11 cellular contexts compared by ENCODE assay signal in the genomic region with DNA sequence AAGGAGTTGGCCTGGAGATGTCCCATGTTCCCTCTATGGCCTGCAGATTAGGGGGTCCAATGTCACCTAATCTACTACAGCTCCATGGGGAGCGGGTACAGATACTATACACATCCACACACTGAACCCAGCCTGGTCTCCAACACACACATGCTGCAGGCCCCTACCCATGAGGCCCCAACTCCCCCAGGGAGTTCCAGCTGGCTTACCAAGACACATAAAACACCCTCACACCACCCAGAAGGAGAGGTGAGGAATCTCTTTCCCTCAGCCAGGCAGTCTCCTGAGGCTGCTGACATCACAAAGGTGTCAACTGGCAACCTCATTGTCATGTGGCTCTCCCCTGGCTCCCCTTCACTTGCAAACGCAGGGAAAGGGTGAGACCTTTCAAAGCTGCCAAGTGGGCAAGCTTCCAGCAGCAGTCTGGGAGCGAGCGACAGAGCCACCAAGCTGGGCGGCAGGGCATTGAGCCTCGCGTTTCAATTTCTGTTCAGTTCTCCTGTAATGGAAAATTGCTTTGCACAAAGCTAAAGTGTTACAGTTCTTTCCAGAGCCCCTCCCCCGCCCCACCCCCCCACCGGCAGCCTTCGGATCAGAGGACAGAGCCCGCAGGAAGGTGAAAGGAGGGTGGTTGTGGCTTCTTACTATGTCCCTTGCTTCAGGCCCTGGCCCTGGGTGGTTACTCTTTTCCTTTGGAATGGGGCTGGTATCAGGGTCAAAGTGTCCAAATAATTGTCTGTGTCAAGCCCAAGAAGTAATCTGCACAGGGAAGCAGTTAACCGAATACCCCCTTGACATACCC. TPM values are rescaled to one million over a fixed set of nuclear protein-coding genes. Genes with fewer than 3 reads are reported as not detected.
DNase-seq lines count a peak whose midpoint lies in the region; ATAC-seq and TF ChIP-seq lines count a peak whose summit lies in the region.
"Had no signal": no experiment of that assay in that cellular context is flagged by ENCODE, and none has a peak within 500 bp of the region (broad histone marks: within the 10 kb centered on the region; RNA-seq: fewer than 3 reads in every experiment).

A gene with protein sequence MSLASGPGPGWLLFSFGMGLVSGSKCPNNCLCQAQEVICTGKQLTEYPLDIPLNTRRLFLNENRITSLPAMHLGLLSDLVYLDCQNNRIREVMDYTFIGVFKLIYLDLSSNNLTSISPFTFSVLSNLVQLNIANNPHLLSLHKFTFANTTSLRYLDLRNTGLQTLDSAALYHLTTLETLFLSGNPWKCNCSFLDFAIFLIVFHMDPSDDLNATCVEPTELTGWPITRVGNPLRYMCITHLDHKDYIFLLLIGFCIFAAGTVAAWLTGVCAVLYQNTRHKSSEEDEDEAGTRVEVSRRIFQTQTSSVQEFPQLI (plus strand): TSS at position 350 of the 802 bp plus-strand sequence. CDS start 297 bp downstream, at position 647.

- intact Hi-C loops in cardiac septum (cut with DNase I) (loop anchor here (1.0 to 5.0 kb wide), 2 partner anchors 92 to 136 kb away; no protein-coding TSS in a partner anchor), prostate gland (cut with DNase I) (no loop called here)

- no peak for TF ChIP-seq CTCF in HEK293 (tag by site-specific recombination; IDR thresholded peaks at IDR 0.05)
- TF ChIP-seq CTCF in prostate gland (IDR thresholded peaks at IDR 0.05): no peak

- H3K4me3 ChIP-seq in HEK293 (ENCODE audit: low read depth, low read length): no peak within 1 kb of the TSS
- no peak within 1 kb of the TSS for H3K4me3 ChIP-seq in prostate gland
- H3K4me3 ChIP-seq: SK-N-MC had no signal

- 19% methylated on average over 12 of the region's 12 CpGs for WGBS in prostate gland

- no peak for ATAC-seq in HG03175 (IDR thresholded peaks at IDR 0.05; ENCODE audit: unreplicated experiment)
- ATAC-seq in GM19455 (IDR thresholded peaks at IDR 0.05; ENCODE audit: unreplicated experiment): no peak

- no peaks in the 10 kb centered on the region for H3K36me3 ChIP-seq in HEK293 (ENCODE audit: control insufficient read depth in 2 of 2, insufficient read depth in 1 of 2, low read length in 2 of 2)
- H3K36me3 ChIP-seq in prostate gland: no peaks in the 10 kb centered on the region

- H3K27ac ChIP-seq in HEK293 (ENCODE audit: extremely low read depth, low read depth, low read length) (no peak within 1 kb of the TSS), prostate gland (no peak within 1 kb of the TSS)
- H3K27ac ChIP-seq: SK-N-MC had no signal

- H3K9me3 ChIP-seq in HEK293 (ENCODE audit: control insufficient read depth, insufficient read depth, low read depth, low read length): no peaks in the 10 kb centered on the region
- no peaks in the 10 kb centered on the region for H3K9me3 ChIP-seq in prostate gland

- CTCF ChIA-PET in HEK293 (lab: Yijun Ruan, JAX): interaction anchor here (0.6 kb wide), 1 partner anchor 42 kb away, joined by 3 read pairs; no protein-coding TSS in a partner anchor

- DNase-seq in NCI-H345 (lab: John Stamatoyannopoulos, UW): peak; percentile 94
- DNase-seq in cardiac septum (ENCODE audit: low spot score): peak; percentile 87
- peak; percentile 42 for DNase-seq in prostate gland (ENCODE audit: low spot score)
- DNase-seq in glomerular visceral epithelial cell (ENCODE audit: extremely low spot score): no peak
- DNase-seq in SW480 (ENCODE audit: low spot score): no peak
- DNase-seq: activated effector memory CD4-positive, alpha-beta T cell treated with Interleukin-2 at 50 U/mL for 16 hours had no signal

- peaks cover 9% of the 10 kb centered on the region; the same call in 1 of the 2 replicates for H3K4me1 ChIP-seq in HEK293 (ENCODE audit: control insufficient read depth, insufficient read depth, low read length)
- no peaks in the 10 kb centered on the region for H3K4me1 ChIP-seq in prostate gland (replicated peaks)

- no peaks in the 10 kb centered on the region for H3K27me3 ChIP-seq in prostate gland (replicated peaks; ENCODE audit: insufficient read depth)

- no peak for TF ChIP-seq POLR2A in prostate gland (IDR thresholded peaks at IDR 0.05)

- POLR2A ChIA-PET in HEK293 (lab: Yijun Ruan, JAX): interaction anchor here (1.0 kb wide), 1 partner anchor 150 kb away, joined by 4 read pairs; no protein-coding TSS in a partner anchor

TF ChIP-seq in HEK293, 187 proteins besides CTCF, POLR2A, EP300 and RAD21 (continues in another document):
- no peak for TF ChIP-seq ZFP41 (tag by site-specific recombination; IDR thresholded peaks at IDR 0.05; ENCODE audit: borderline replicate concordance)
- peak; percentile 16; the same call in 1 of the 2 replicates for TF ChIP-seq ZNF184 (tag by site-specific recombination; IDR thresholded peaks at IDR 0.05)
- TF ChIP-seq GLIS2 (tag by site-specific recombination; IDR thresholded peaks at IDR 0.05): peak; percentile 77
- TF ChIP-seq, protein P1, sequence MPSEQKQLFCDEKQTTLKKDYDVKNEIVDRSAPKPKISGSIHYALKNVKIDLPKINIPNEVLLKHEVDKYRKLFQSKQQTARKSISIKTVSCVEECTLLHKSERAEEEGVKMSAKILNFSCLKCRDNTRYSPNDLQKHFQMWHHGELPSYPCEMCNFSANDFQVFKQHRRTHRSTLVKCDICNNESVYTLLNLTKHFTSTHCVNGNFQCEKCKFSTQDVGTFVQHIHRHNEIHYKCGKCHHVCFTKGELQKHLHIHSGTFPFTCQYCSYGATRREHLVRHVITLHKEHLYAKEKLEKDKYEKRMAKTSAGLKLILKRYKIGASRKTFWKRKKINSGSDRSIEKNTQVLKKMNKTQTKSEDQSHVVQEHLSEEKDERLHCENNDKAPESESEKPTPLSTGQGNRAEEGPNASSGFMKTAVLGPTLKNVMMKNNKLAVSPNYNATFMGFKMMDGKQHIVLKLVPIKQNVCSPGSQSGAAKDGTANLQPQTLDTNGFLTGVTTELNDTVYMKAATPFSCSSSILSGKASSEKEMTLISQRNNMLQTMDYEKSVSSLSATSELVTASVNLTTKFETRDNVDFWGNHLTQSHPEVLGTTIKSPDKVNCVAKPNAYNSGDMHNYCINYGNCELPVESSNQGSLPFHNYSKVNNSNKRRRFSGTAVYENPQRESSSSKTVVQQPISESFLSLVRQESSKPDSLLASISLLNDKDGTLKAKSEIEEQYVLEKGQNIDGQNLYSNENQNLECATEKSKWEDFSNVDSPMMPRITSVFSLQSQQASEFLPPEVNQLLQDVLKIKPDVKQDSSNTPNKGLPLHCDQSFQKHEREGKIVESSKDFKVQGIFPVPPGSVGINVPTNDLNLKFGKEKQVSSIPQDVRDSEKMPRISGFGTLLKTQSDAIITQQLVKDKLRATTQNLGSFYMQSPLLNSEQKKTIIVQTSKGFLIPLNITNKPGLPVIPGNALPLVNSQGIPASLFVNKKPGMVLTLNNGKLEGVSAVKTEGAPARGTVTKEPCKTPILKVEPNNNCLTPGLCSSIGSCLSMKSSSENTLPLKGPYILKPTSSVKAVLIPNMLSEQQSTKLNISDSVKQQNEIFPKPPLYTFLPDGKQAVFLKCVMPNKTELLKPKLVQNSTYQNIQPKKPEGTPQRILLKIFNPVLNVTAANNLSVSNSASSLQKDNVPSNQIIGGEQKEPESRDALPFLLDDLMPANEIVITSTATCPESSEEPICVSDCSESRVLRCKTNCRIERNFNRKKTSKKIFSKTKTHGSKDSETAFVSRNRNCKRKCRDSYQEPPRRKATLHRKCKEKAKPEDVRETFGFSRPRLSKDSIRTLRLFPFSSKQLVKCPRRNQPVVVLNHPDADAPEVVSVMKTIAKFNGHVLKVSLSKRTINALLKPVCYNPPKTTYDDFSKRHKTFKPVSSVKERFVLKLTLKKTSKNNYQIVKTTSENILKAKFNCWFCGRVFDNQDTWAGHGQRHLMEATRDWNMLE (tag by site-specific recombination; conservative IDR thresholded peaks at IDR 0.05; ENCODE audit: low read depth): 0 out of 2 replicates have a peak, but pooled peaks have one; percentile 5
- TF ChIP-seq, protein P2, sequence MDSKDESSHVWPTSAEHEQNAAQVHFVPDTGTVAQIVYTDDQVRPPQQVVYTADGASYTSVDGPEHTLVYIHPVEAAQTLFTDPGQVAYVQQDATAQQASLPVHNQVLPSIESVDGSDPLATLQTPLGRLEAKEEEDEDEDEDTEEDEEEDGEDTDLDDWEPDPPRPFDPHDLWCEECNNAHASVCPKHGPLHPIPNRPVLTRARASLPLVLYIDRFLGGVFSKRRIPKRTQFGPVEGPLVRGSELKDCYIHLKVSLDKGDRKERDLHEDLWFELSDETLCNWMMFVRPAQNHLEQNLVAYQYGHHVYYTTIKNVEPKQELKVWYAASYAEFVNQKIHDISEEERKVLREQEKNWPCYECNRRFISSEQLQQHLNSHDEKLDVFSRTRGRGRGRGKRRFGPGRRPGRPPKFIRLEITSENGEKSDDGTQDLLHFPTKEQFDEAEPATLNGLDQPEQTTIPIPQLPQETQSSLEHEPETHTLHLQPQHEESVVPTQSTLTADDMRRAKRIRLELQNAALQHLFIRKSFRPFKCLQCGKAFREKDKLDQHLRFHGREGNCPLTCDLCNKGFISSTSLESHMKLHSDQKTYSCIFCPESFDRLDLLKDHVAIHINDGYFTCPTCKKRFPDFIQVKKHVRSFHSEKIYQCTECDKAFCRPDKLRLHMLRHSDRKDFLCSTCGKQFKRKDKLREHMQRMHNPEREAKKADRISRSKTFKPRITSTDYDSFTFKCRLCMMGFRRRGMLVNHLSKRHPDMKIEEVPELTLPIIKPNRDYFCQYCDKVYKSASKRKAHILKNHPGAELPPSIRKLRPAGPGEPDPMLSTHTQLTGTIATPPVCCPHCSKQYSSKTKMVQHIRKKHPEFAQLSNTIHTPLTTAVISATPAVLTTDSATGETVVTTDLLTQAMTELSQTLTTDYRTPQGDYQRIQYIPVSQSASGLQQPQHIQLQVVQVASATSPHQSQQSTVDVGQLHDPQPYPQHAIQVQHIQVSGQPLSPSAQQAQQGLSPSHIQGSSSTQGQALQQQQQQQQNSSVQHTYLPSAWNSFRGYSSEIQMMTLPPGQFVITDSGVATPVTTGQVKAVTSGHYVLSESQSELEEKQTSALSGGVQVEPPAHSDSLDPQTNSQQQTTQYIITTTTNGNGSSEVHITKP (tag by site-specific recombination; IDR thresholded peaks at IDR 0.05): peak; percentile 78
- TF ChIP-seq ZNF561 (tag by site-specific recombination; IDR thresholded peaks at IDR 0.05; ENCODE audit: borderline replicate concordance): 0 out of 2 replicates have a peak, but pooled peaks have one; percentile 32
- TF ChIP-seq MEIS1 (CRISPR knock-in tag; IDR thresholded peaks at IDR 0.05; ENCODE audit: borderline replicate concordance): no peak
- TF ChIP-seq ZNF501 (tag by site-specific recombination; IDR thresholded peaks at IDR 0.05): no peak; the same call in 1 of the 2 replicates

RNA-seq across cellular contexts. Expression of the gene that starts here (rescaled TPM):
- total RNA-seq in cardiac septum: not detected
- total RNA-seq in prostate gland: not detected
- total RNA-seq: osteocyte had no signal

Comparison
In these comparisons a context has a peak if more than half of its experiments do, and no peak if none do; other contexts are left out.
1. Peak in DNase-seq in cardiac septum; RNA of the gene not detected or under 1 TPM.
2. Peak in DNase-seq in prostate gland; RNA of the gene not detected or under 1 TPM.